15 cellular contexts compared by ENCODE assay signal in the genomic region with DNA sequence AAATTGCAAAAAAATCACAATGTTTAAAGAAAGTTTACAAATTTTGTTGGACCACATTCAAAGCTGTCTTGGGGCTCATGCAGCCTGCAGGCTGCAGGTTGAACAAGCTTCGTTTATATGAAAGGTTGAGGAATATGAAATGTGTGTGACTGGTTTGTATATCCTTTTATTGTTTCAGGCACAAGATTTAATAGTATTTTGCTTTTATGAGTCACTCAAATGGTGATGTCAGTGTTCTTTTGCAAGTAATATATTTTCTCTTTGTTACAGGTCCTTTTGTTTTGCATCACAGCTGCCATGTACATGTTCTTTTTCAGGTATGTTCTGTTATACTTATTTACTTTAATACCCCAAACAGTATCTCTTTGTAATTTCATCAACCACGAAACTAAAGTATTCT.
"Had no signal": no experiment of that assay in that cellular context is flagged by ENCODE, and none has a peak within 500 bp of the region (broad histone marks: within the 10 kb centered on the region; RNA-seq: fewer than 3 reads in every experiment).

No MANE protein-coding gene starts in this region.

- H3K36me3 ChIP-seq: colonic mucosa, esophagus squamous epithelium had no signal

- H3K27me3 Mint-ChIP-seq: activated naive CD8-positive, alpha-beta T cell treated with anti-CD3 and anti-CD28 coated beads, Interleukin-2, amount 50 U/mL, for 24 hours; natural killer cell treated with Interleukin-12 subunit alpha and Interleukin-12 subunit beta and Interleukin-15 and Interleukin-18, amount 100 ng/mL, for 72 hours had no signal

- H3K27ac Mint-ChIP-seq: activated naive CD8-positive, alpha-beta T cell treated with anti-CD3 and anti-CD28 coated beads, Interleukin-2, amount 50 U/mL, for 24 hours; natural killer cell treated with Interleukin-12 subunit alpha and Interleukin-12 subunit beta and Interleukin-15 and Interleukin-18, amount 100 ng/mL, for 72 hours; WTC11 had no signal

- H3K27ac ChIP-seq: colonic mucosa, esophagus squamous epithelium had no signal

- ATAC-seq: activated naive CD8-positive, alpha-beta T cell treated with anti-CD3 and anti-CD28 coated beads, Interleukin-2, amount 50 U/mL, for 24 hours; natural killer cell treated with Interleukin-12 subunit alpha and Interleukin-12 subunit beta and Interleukin-15 and Interleukin-18, amount 100 ng/mL, for 72 hours; right cardiac atrium; WTC11 had no signal

- H3K9me3 ChIP-seq: colonic mucosa had no signal

- DNase-seq: activated CD4-positive, alpha-beta T cell treated with anti-CD3 and anti-CD28 coated beads for 48 hours; activated naive CD4-positive, alpha-beta T cell treated with Interleukin-2 at 50 U/mL for 16 hours; activated naive CD8-positive, alpha-beta T cell treated with anti-CD3 and anti-CD28 coated beads, Interleukin-2, amount 50 U/mL, for 24 hours; central memory CD4-positive, alpha-beta T cell; colonic mucosa; esophagus squamous epithelium; head of caudate nucleus; mesendoderm; right cardiac atrium; small intestine; stimulated activated CD4-positive, alpha-beta T cell treated with anti-CD3 and anti-CD28 coated beads, Interleukin-4, amount 100 ng/mL, for 24 hours; stimulated activated naive CD4-positive, alpha-beta T cell; trophoblast cell had no signal

- H3K27me3 ChIP-seq: colonic mucosa, esophagus squamous epithelium had no signal

- H3K4me1 ChIP-seq: colonic mucosa, esophagus squamous epithelium had no signal

- H3K4me3 ChIP-seq: colonic mucosa, esophagus squamous epithelium had no signal

- H3K9me3 Mint-ChIP-seq: natural killer cell treated with Interleukin-12 subunit alpha and Interleukin-12 subunit beta and Interleukin-15 and Interleukin-18, amount 100 ng/mL, for 72 hours had no signal

- H3K4me3 Mint-ChIP-seq: activated naive CD8-positive, alpha-beta T cell treated with anti-CD3 and anti-CD28 coated beads, Interleukin-2, amount 50 U/mL, for 24 hours; natural killer cell treated with Interleukin-12 subunit alpha and Interleukin-12 subunit beta and Interleukin-15 and Interleukin-18, amount 100 ng/mL, for 72 hours; WTC11 had no signal

- H3K4me1 Mint-ChIP-seq: activated naive CD8-positive, alpha-beta T cell treated with anti-CD3 and anti-CD28 coated beads, Interleukin-2, amount 50 U/mL, for 24 hours; WTC11 had no signal
